Comparison of ENCODE assay signal across 9 cellular contexts in the genomic region with DNA sequence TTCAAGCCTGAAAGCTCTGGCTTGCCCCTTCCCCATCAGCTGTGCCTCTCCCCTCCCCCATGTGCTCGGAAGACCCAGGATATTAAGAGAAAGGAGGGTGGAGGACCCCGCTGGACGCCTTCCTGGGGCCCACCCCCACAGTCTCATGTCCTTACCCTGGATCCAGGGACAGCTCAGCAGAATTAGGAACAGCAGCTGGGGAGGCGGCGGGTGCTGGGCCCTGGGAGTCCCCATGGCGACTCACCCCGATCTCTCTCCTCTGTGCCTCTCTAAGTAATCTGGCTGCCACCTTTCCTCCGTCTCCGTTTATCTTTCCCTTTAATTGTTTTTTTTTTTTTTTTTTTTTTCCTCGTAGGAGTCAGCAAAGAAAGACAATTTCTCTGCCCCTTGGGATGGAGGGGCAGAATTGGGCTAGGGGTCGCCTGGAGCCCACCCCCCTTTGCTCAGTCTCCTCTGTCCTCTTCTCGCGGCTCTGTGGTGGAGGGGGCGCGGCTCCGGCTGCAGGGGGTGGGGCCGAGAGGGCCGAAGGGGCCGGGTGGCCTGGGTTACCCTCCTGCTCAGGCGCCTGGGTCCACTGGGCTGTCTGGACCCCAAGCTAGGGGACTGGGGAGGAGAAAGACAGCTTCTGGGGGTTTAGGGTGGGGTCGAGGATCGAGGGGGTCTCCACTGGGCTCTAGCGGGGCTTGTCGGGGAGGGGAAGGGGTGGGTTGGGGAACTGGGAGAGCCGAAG. TPM values are rescaled to one million over a fixed set of nuclear protein-coding genes. Genes with fewer than 3 reads are reported as not detected.
A peak's percentile ranks its signal among the peaks of the same experiment; 100 is the strongest.
DNase-seq lines count a peak whose midpoint lies in the region; ATAC-seq, FAIRE-seq and TF ChIP-seq lines count a peak whose summit lies in the region.
"Had no signal": no experiment of that assay in that cellular context is flagged by ENCODE, and none has a peak within 500 bp of the region (broad histone marks: within the 10 kb centered on the region; RNA-seq: fewer than 3 reads in every experiment).

No MANE protein-coding gene starts in this region.

- H3K9me2 ChIP-seq in hepatocyte (replicated peaks; ENCODE audit: insufficient read depth), result no peaks in the 10 kb centered on the region

- peak overlapping the region; percentile 68 for H3K9ac ChIP-seq in HepG2 (ENCODE audit: insufficient read depth, low read depth, low read length)
- H3K9ac ChIP-seq in SK-N-MC (ENCODE audit: insufficient read length), result no peak overlapping the region

- TF ChIP-seq POLR2A in HepG2 (IDR thresholded peaks at IDR 0.05; ENCODE audit: insufficient read depth in 1 of 2, low read depth in 2 of 2, low read length in 2 of 2), result peak in 1 of 2 experiments; percentile 68; a peak in 2 of 4 replicates
- TF ChIP-seq POLR2A in right lobe of liver (IDR thresholded peaks at IDR 0.05), result no peak

- H3K27me3 ChIP-seq in HepG2 (ENCODE audit: control insufficient read depth in 1 of 2, insufficient read depth in 2 of 2, low read length in 2 of 2) (no peaks in the 10 kb centered on the region; a peak in 1 of 5 replicates), right lobe of liver (no peaks in the 10 kb centered on the region), hepatocyte (no peaks in the 10 kb centered on the region)
- peaks cover 29% of the 10 kb centered on the region for H3K27me3 ChIP-seq in CD4-positive, alpha-beta T cell (ENCODE audit: control insufficient read depth, insufficient read depth, low read length)

- no peaks in the 10 kb centered on the region for H3K9me3 Mint-ChIP-seq in CD4-positive, alpha-beta T cell

- no peak for TF ChIP-seq RAD21 in HepG2 (CRISPR knock-in tag; IDR thresholded peaks at IDR 0.05)

- H3K27ac ChIP-seq in HepG2 (ENCODE audit: extremely low read length, insufficient read depth, low read length), result peak overlapping the region; percentile 67
- H3K27ac ChIP-seq in right lobe of liver, result no peak overlapping the region
- H3K27ac ChIP-seq in SK-N-MC, result no peak overlapping the region
- H3K27ac ChIP-seq in hepatocyte, result peak overlapping the region; percentile 96
- no peak overlapping the region for H3K27ac ChIP-seq in CD4-positive, alpha-beta T cell (ENCODE audit: low read depth, low read length)

- H4K20me1 ChIP-seq in HepG2 (ENCODE audit: insufficient read depth, low read length), result peaks cover 5% of the 10 kb centered on the region; the same call in 1 of the 2 replicates
- no peaks in the 10 kb centered on the region for H4K20me1 ChIP-seq in hepatocyte (ENCODE audit: insufficient read depth, poor library complexity, severe bottlenecking)

- ATAC-seq in HepG2 (peak; percentile 63), right lobe of liver (no peak), HG02970 (IDR thresholded peaks at IDR 0.05; ENCODE audit: low FRiP score, unreplicated experiment) (no peak), GM21619 (IDR thresholded peaks at IDR 0.05; ENCODE audit: unreplicated experiment) (no peak)
- no peak for ATAC-seq in CD4-positive, alpha-beta T cell (ENCODE audit: poor library complexity)

- H3K27me3 Mint-ChIP-seq in CD4-positive, alpha-beta T cell, result peaks cover 32% of the 10 kb centered on the region

- FAIRE-seq in HepG2 (lab: Jason Lieb, UNC), result no peak
- FAIRE-seq: TTC549 had no signal

- H3K79me2 ChIP-seq in HepG2 (ENCODE audit: insufficient read depth, low read length) (peaks cover 19% of the 10 kb centered on the region), hepatocyte (peaks cover 5% of the 10 kb centered on the region)

- in situ Hi-C loops in HepG2 (cut with HindIII; ENCODE audit: extremely low pct_ligation_motif_present, low pct_unique_long_range_greater_than_20kb), result no loop called here

- DNase-seq in HepG2 (ENCODE audit: low spot score) (no peak), right lobe of liver (no peak), SK-N-MC (ENCODE audit: low read depth, low spot score) (no peak), hepatocyte (ENCODE audit: low spot score) (peak; percentile 77)
- no peak for DNase-seq in stimulated activated CD4-positive, alpha-beta T cell treated with anti-CD3 and anti-CD28 coated beads, Interleukin-12 subunit alpha, Interleukin-12 subunit beta, amount 100 ng/mL, for 4 hours
- DNase-seq in CD4-positive, alpha-beta T cell, result no peak

- peaks cover 4% of the 10 kb centered on the region for H3K4me1 Mint-ChIP-seq in CD4-positive, alpha-beta T cell (ENCODE audit: low read depth)

- CTCF ChIA-PET in HepG2 (lab: Yijun Ruan, JAX; ENCODE audit: low intra/inter-chr PET ratio, low total read pairs), result no interaction called here
- CTCF ChIA-PET in CD4-positive, alpha-beta T cell (lab: Charles Lee), result interaction anchor here (1.3 to 1.4 kb wide), 2 partner anchors 51 to 63 kb away, joined by 3 to 5 read pairs; partner anchors contain the start of gene TMEM219

- no peak for TF ChIP-seq CTCF in HepG2 (CRISPR knock-in tag; IDR thresholded peaks at IDR 0.05)
- no peak for TF ChIP-seq CTCF in right lobe of liver (IDR thresholded peaks at IDR 0.05)
- no peak for TF ChIP-seq CTCF in hepatocyte (IDR thresholded peaks at IDR 0.05; ENCODE audit: poor library complexity)
- TF ChIP-seq CTCF in CD4-positive, alpha-beta T cell (IDR thresholded peaks at IDR 0.05), result no peak

- peak overlapping the region; percentile 79 to 99 (median 84) for H3K4me3 ChIP-seq in HepG2 (replicated peaks in 1 of 3; ENCODE audit: insufficient read depth in 1 of 3, low read depth in 2 of 3, low read length in 3 of 3)
- no peak overlapping the region for H3K4me3 ChIP-seq in right lobe of liver
- H3K4me3 ChIP-seq in SK-N-MC, result peak overlapping the region; percentile 80
- H3K4me3 ChIP-seq in hepatocyte, result peak overlapping the region; percentile 28

- POLR2A ChIA-PET in HepG2 (lab: Yijun Ruan, JAX), result interaction anchor here (0.6 to 3.8 kb wide), 33 partner anchors 7 to 219 kb away, joined by 3 to 68 read pairs (median 7); partner anchors contain the start of genes ALDOA, CDIPT, HIRIP3 and KCTD13
- POLR2A ChIA-PET in CD4-positive, alpha-beta T cell (lab: Charles Lee), result interaction anchor here (0.9 to 2.2 kb wide), 7 partner anchors 27 to 108 kb away, joined by 3 to 18 read pairs (median 4); partner anchors contain the start of genes CDIPT, HIRIP3, KCTD13 and KIF22

- intact Hi-C loops in HepG2 (cut with micrococcal nuclease; ENCODE audit: unreplicated experiment) (no loop called here), right lobe of liver (cut with DNase I) (no loop called here)
- intact Hi-C loops in CD4-positive, alpha-beta T cell (cut with DNase I, micrococcal nuclease), result no loop called here

- no peak overlapping the region for H3K4me3 Mint-ChIP-seq in CD4-positive, alpha-beta T cell

- H2AFZ ChIP-seq in HepG2 (ENCODE audit: low read length), result no peak overlapping the region
- H2AFZ ChIP-seq in hepatocyte, result peak overlapping the region; percentile 70

- H3K36me3 Mint-ChIP-seq in CD4-positive, alpha-beta T cell (ENCODE audit: low read depth), result no peaks in the 10 kb centered on the region

- no peak overlapping the region for H3K27ac Mint-ChIP-seq in CD4-positive, alpha-beta T cell

- BruUV-seq in HepG2 (replicated peaks; lab: Mats Ljungman, UMichigan), result TSS peak; percentile 82

- H3K4me2 ChIP-seq in HepG2 (ENCODE audit: low read depth, low read length) (peak overlapping the region; percentile 99), hepatocyte (peak overlapping the region; percentile 98)

- H3K36me3 ChIP-seq in HepG2 (replicated peaks in 1 of 2; ENCODE audit: control insufficient read depth in 1 of 2, insufficient read depth in 2 of 2, low read length in 2 of 2) (0 out of 5 replicates have a peak, but pooled peaks cover 0 to 4% of the 10 kb centered on the region in 2 experiments), right lobe of liver (no peaks in the 10 kb centered on the region), SK-N-MC (ENCODE audit: insufficient read depth, low read length) (no peaks in the 10 kb centered on the region), hepatocyte (replicated peaks; ENCODE audit: insufficient read depth, low read depth) (no peaks in the 10 kb centered on the region)

- TF ChIP-seq EP300 in HepG2 (IDR thresholded peaks at IDR 0.05; ENCODE audit: low read depth in 2 of 2, low read length in 2 of 2) (no peak), HepG2 (CRISPR knock-in tag; IDR thresholded peaks at IDR 0.05; ENCODE audit: borderline replicate concordance) (no peak)

- no peaks in the 10 kb centered on the region for H3K9me3 ChIP-seq in HepG2 (ENCODE audit: low read length)
- no peaks in the 10 kb centered on the region for H3K9me3 ChIP-seq in right lobe of liver
- H3K9me3 ChIP-seq in SK-N-MC (ENCODE audit: low read depth, low read length), result no peaks in the 10 kb centered on the region
- H3K9me3 ChIP-seq in hepatocyte (ENCODE audit: low read depth), result no peaks in the 10 kb centered on the region
- H3K9me3 ChIP-seq in CD4-positive, alpha-beta T cell (ENCODE audit: control insufficient read depth, low read length), result no peaks in the 10 kb centered on the region

- H3K4me1 ChIP-seq in HepG2 (ENCODE audit: insufficient read depth, low read length) (peaks cover 46% of the 10 kb centered on the region), right lobe of liver (no peaks in the 10 kb centered on the region), hepatocyte (ENCODE audit: insufficient read depth) (peaks cover 3% of the 10 kb centered on the region)

- 2% methylated on average over 25 of the region's 25 CpGs for WGBS in HepG2 (ENCODE audit: low lambda C conversion rate)
- 4% methylated on average over 21 of the region's 25 CpGs for whole genome bisulfite sequencing in right lobe of liver (ENCODE audit: insufficient coverage, low coverage, low lambda C conversion rate, missing lambda C conversion rate)
- 2% methylated on average over 14 of the region's 25 CpGs for WGBS in hepatocyte (ENCODE audit: low lambda C conversion rate, missing lambda C conversion rate)

RNA-seq across cellular contexts. Expression of gene SEZ6L2, which starts 0.4 kb away (rescaled TPM):
- total RNA-seq in HepG2 (2016; rRNA removed; fragmentation: Illumina TruSeq; extraction: Trizol) (6.6 and 14.9 TPM in 2 replicates), right lobe of liver (under 1 TPM; 0.15 to 0.56 (median 0.32) TPM), hepatocyte (18.0 and 36.1 TPM in 2 replicates)
- total RNA-seq in HepG2 (2016; cell fraction: cytosol; rRNA removed; fragmentation: Illumina TruSeq; extraction: Trizol; ENCODE audit: low read depth), result 3.7 and 4.1 TPM in 2 replicates
- 6.3 and 16.9 TPM in 2 replicates for total RNA-seq in HepG2 (2016; cell fraction: insoluble cytoplasmic fraction; rRNA removed; fragmentation: Illumina TruSeq; extraction: Trizol)
- 4.3 and 4.9 TPM in 2 replicates for total RNA-seq in HepG2 (2016; cell fraction: membrane; rRNA removed; fragmentation: Illumina TruSeq; extraction: Trizol)
- total RNA-seq in HepG2 (2016; cell fraction: nucleus; rRNA removed; fragmentation: Illumina TruSeq; extraction: Trizol), result 21.8 and 29.5 TPM in 2 replicates
- polyA plus RNA-seq in HepG2 (2011; rRNA removed) (16.9 and 30.7 TPM in 2 replicates), hepatocyte (39.9 and 45.8 TPM in 2 replicates)
- polyA plus RNA-seq in HepG2 (2011; cell fraction: cytosol; rRNA removed), result 12.5 and 15.5 TPM in 2 replicates
- 35.5 and 38.0 TPM in 2 replicates for polyA plus RNA-seq in HepG2 (2011; cell fraction: nucleus; rRNA removed)
- polyA plus RNA-seq in HepG2 (2012), result 37.5 and 51.6 TPM in 2 replicates
- 3.0 TPM in 2 replicates for polyA plus RNA-seq in HepG2 (2016; cell fraction: cytosol; fragmentation: Illumina TruSeq; extraction: Trizol; ENCODE audit: low read depth)
- polyA plus RNA-seq in HepG2 (2016; cell fraction: insoluble cytoplasmic fraction; fragmentation: Illumina TruSeq; extraction: Trizol; ENCODE audit: low read depth), result 11.5 and 16.2 TPM in 2 replicates
- polyA plus RNA-seq in HepG2 (2016; cell fraction: membrane; fragmentation: Illumina TruSeq; extraction: Trizol; ENCODE audit: low read depth), result 4.0 and 4.3 TPM in 2 replicates
- 54.8 and 59.9 TPM in 2 replicates for polyA plus RNA-seq in HepG2 (2016; cell fraction: nucleus; fragmentation: Illumina TruSeq; extraction: Trizol; ENCODE audit: insufficient read depth, low read depth)
- polyA minus RNA-seq in HepG2 (2011; rRNA and poly(A)+ RNA removed; ENCODE audit: low replicate concordance), result 3.1 and 15.3 TPM in 2 replicates
- polyA minus RNA-seq in HepG2 (2011; cell fraction: cytosol; rRNA and poly(A)+ RNA removed), result 14.8 and 23.0 TPM in 2 replicates
- polyA minus RNA-seq in HepG2 (2011; cell fraction: nucleus; rRNA and poly(A)+ RNA removed), result 5.0 and 6.7 TPM in 2 replicates
- total RNA-seq in CD4-positive, alpha-beta T cell, result not detected

RNA-seq across cellular contexts. Expression of gene ASPHD1, which starts 1.3 kb away (rescaled TPM):
- total RNA-seq in HepG2 (2016; rRNA removed; fragmentation: Illumina TruSeq; extraction: Trizol) (15.6 and 19.7 TPM in 2 replicates), right lobe of liver (under 1 TPM in 2 of 6 experiments, not detected in 4; 0.38 to 0.50 TPM), hepatocyte (12.6 and 18.6 TPM in 2 replicates)
- 24.1 and 26.2 TPM in 2 replicates for total RNA-seq in HepG2 (2016; cell fraction: cytosol; rRNA removed; fragmentation: Illumina TruSeq; extraction: Trizol; ENCODE audit: low read depth)
- 15.4 and 16.9 TPM in 2 replicates for total RNA-seq in HepG2 (2016; cell fraction: insoluble cytoplasmic fraction; rRNA removed; fragmentation: Illumina TruSeq; extraction: Trizol)
- 20.0 and 24.1 TPM in 2 replicates for total RNA-seq in HepG2 (2016; cell fraction: membrane; rRNA removed; fragmentation: Illumina TruSeq; extraction: Trizol)
- 11.4 and 16.6 TPM in 2 replicates for total RNA-seq in HepG2 (2016; cell fraction: nucleus; rRNA removed; fragmentation: Illumina TruSeq; extraction: Trizol)
- polyA plus RNA-seq in HepG2 (2011; rRNA removed) (13.1 and 15.6 TPM in 2 replicates), hepatocyte (35.5 and 40.0 TPM in 2 replicates)
- 13.1 and 24.4 TPM in 2 replicates for polyA plus RNA-seq in HepG2 (2011; cell fraction: cytosol; rRNA removed)
- polyA plus RNA-seq in HepG2 (2011; cell fraction: nucleus; rRNA removed), result 19.1 and 19.6 TPM in 2 replicates
- polyA plus RNA-seq in HepG2 (2012), result 21.4 and 27.6 TPM in 2 replicates
- 40.7 and 41.8 TPM in 2 replicates for polyA plus RNA-seq in HepG2 (2016; cell fraction: cytosol; fragmentation: Illumina TruSeq; extraction: Trizol; ENCODE audit: low read depth)
- 24.8 and 27.8 TPM in 2 replicates for polyA plus RNA-seq in HepG2 (2016; cell fraction: insoluble cytoplasmic fraction; fragmentation: Illumina TruSeq; extraction: Trizol; ENCODE audit: low read depth)
- 36.3 and 40.4 TPM in 2 replicates for polyA plus RNA-seq in HepG2 (2016; cell fraction: membrane; fragmentation: Illumina TruSeq; extraction: Trizol; ENCODE audit: low read depth)
- polyA plus RNA-seq in HepG2 (2016; cell fraction: nucleus; fragmentation: Illumina TruSeq; extraction: Trizol; ENCODE audit: insufficient read depth, low read depth), result 44.0 and 50.6 TPM in 2 replicates
- 9.7 and 9.8 TPM in 2 replicates for polyA minus RNA-seq in HepG2 (2011; rRNA and poly(A)+ RNA removed; ENCODE audit: low replicate concordance)
- 7.6 and 9.7 TPM in 2 replicates for polyA minus RNA-seq in HepG2 (2011; cell fraction: cytosol; rRNA and poly(A)+ RNA removed)
- polyA minus RNA-seq in HepG2 (2011; cell fraction: nucleus; rRNA and poly(A)+ RNA removed), result 5.4 and 8.5 TPM in 2 replicates
- total RNA-seq in CD4-positive, alpha-beta T cell, result not detected

RNA-seq across cellular contexts. Expression of gene KCTD13, which starts 27.1 kb away (rescaled TPM):
- 3.9 and 6.3 TPM in 2 replicates for total RNA-seq in HepG2 (2016; rRNA removed; fragmentation: Illumina TruSeq; extraction: Trizol)
- 5.8 and 7.7 TPM in 2 replicates for total RNA-seq in HepG2 (2016; cell fraction: cytosol; rRNA removed; fragmentation: Illumina TruSeq; extraction: Trizol; ENCODE audit: low read depth)
- total RNA-seq in HepG2 (2016; cell fraction: insoluble cytoplasmic fraction; rRNA removed; fragmentation: Illumina TruSeq; extraction: Trizol), result 2.8 and 7.4 TPM in 2 replicates
- 7.3 and 8.6 TPM in 2 replicates for total RNA-seq in HepG2 (2016; cell fraction: membrane; rRNA removed; fragmentation: Illumina TruSeq; extraction: Trizol)
- 9.6 and 9.7 TPM in 2 replicates for total RNA-seq in HepG2 (2016; cell fraction: nucleus; rRNA removed; fragmentation: Illumina TruSeq; extraction: Trizol)
- polyA plus RNA-seq in HepG2 (2011; rRNA removed), result 14.7 and 15.2 TPM in 2 replicates
- 8.7 and 10.2 TPM in 2 replicates for polyA plus RNA-seq in HepG2 (2011; cell fraction: cytosol; rRNA removed)
- 37.3 and 41.9 TPM in 2 replicates for polyA plus RNA-seq in HepG2 (2011; cell fraction: nucleus; rRNA removed)
- 8.8 and 11.0 TPM in 2 replicates for polyA plus RNA-seq in HepG2 (2012)
- polyA plus RNA-seq in HepG2 (2016; cell fraction: cytosol; fragmentation: Illumina TruSeq; extraction: Trizol; ENCODE audit: low read depth), result 5.4 and 7.2 TPM in 2 replicates
- 6.8 and 8.7 TPM in 2 replicates for polyA plus RNA-seq in HepG2 (2016; cell fraction: insoluble cytoplasmic fraction; fragmentation: Illumina TruSeq; extraction: Trizol; ENCODE audit: low read depth)
- 8.5 and 8.9 TPM in 2 replicates for polyA plus RNA-seq in HepG2 (2016; cell fraction: membrane; fragmentation: Illumina TruSeq; extraction: Trizol; ENCODE audit: low read depth)
- polyA plus RNA-seq in HepG2 (2016; cell fraction: nucleus; fragmentation: Illumina TruSeq; extraction: Trizol; ENCODE audit: insufficient read depth, low read depth), result 31.0 and 34.1 TPM in 2 replicates
- 17.9 and 20.7 TPM in 2 replicates for polyA minus RNA-seq in HepG2 (2011; rRNA and poly(A)+ RNA removed; ENCODE audit: low replicate concordance)
- polyA minus RNA-seq in HepG2 (2011; cell fraction: cytosol; rRNA and poly(A)+ RNA removed), result 4.5 and 5.2 TPM in 2 replicates
- 18.8 and 20.0 TPM in 2 replicates for polyA minus RNA-seq in HepG2 (2011; cell fraction: nucleus; rRNA and poly(A)+ RNA removed)
- 10 to 100 TPM in 1 of 6 experiments, 1 to 10 TPM in 5; 5.4 to 13.5 (median 7.2) TPM for total RNA-seq in right lobe of liver
- total RNA-seq in hepatocyte, result 5.3 and 14.3 TPM in 2 replicates
- 18.8 and 23.5 TPM in 2 replicates for polyA plus RNA-seq in hepatocyte
- 10 to 100 TPM; 40.0 to 43.8 TPM for total RNA-seq in CD4-positive, alpha-beta T cell

RNA-seq across cellular contexts. Expression of gene CDIPT, which starts 35.9 kb away (rescaled TPM):
- total RNA-seq in HepG2 (2016; rRNA removed; fragmentation: Illumina TruSeq; extraction: Trizol), result 39.2 and 54.9 TPM in 2 replicates
- total RNA-seq in HepG2 (2016; cell fraction: cytosol; rRNA removed; fragmentation: Illumina TruSeq; extraction: Trizol; ENCODE audit: low read depth), result 23.3 and 32.6 TPM in 2 replicates
- total RNA-seq in HepG2 (2016; cell fraction: insoluble cytoplasmic fraction; rRNA removed; fragmentation: Illumina TruSeq; extraction: Trizol), result 43.4 and 55.7 TPM in 2 replicates
- 45.8 and 63.4 TPM in 2 replicates for total RNA-seq in HepG2 (2016; cell fraction: membrane; rRNA removed; fragmentation: Illumina TruSeq; extraction: Trizol)
- 32.9 and 36.1 TPM in 2 replicates for total RNA-seq in HepG2 (2016; cell fraction: nucleus; rRNA removed; fragmentation: Illumina TruSeq; extraction: Trizol)
- polyA plus RNA-seq in HepG2 (2011; rRNA removed), result 97.5 and 109 TPM in 2 replicates
- polyA plus RNA-seq in HepG2 (2011; cell fraction: cytosol; rRNA removed), result 106 and 126 TPM in 2 replicates
- polyA plus RNA-seq in HepG2 (2011; cell fraction: nucleus; rRNA removed), result 59.6 and 70.3 TPM in 2 replicates
- 53.5 and 77.9 TPM in 2 replicates for polyA plus RNA-seq in HepG2 (2012)
- 28.1 and 42.6 TPM in 2 replicates for polyA plus RNA-seq in HepG2 (2016; cell fraction: cytosol; fragmentation: Illumina TruSeq; extraction: Trizol; ENCODE audit: low read depth)
- 49.9 and 51.9 TPM in 2 replicates for polyA plus RNA-seq in HepG2 (2016; cell fraction: insoluble cytoplasmic fraction; fragmentation: Illumina TruSeq; extraction: Trizol; ENCODE audit: low read depth)
- 49.0 and 62.7 TPM in 2 replicates for polyA plus RNA-seq in HepG2 (2016; cell fraction: membrane; fragmentation: Illumina TruSeq; extraction: Trizol; ENCODE audit: low read depth)
- 63.3 and 67.6 TPM in 2 replicates for polyA plus RNA-seq in HepG2 (2016; cell fraction: nucleus; fragmentation: Illumina TruSeq; extraction: Trizol; ENCODE audit: insufficient read depth, low read depth)
- 98.0 and 109 TPM in 2 replicates for polyA minus RNA-seq in HepG2 (2011; rRNA and poly(A)+ RNA removed; ENCODE audit: low replicate concordance)
- polyA minus RNA-seq in HepG2 (2011; cell fraction: cytosol; rRNA and poly(A)+ RNA removed), result 39.7 and 49.2 TPM in 2 replicates
- 15.5 and 25.5 TPM in 2 replicates for polyA minus RNA-seq in HepG2 (2011; cell fraction: nucleus; rRNA and poly(A)+ RNA removed)
- total RNA-seq in right lobe of liver, result 10 to 100 TPM; 35.1 to 96.6 (median 58.2) TPM
- total RNA-seq in hepatocyte, result 94.1 and 97.1 TPM in 2 replicates
- polyA plus RNA-seq in hepatocyte, result 143 and 147 TPM in 2 replicates
- 10 to 100 TPM; 25.7 to 27.0 TPM for total RNA-seq in CD4-positive, alpha-beta T cell

Comparison
In these comparisons a context has a peak if more than half of its experiments do, and no peak if none do; other contexts are left out.
1. H3K27ac ChIP-seq: peak in HepG2 (single experiment) and hepatocyte (single experiment); none in right lobe of liver (0 of 3), SK-N-MC (single experiment) and CD4-positive, alpha-beta T cell (single experiment).
2. H3K4me3 ChIP-seq: peak in HepG2 (3 of 3), SK-N-MC (single experiment) and hepatocyte (single experiment); none in right lobe of liver (0 of 3).